In the genomic region with DNA sequence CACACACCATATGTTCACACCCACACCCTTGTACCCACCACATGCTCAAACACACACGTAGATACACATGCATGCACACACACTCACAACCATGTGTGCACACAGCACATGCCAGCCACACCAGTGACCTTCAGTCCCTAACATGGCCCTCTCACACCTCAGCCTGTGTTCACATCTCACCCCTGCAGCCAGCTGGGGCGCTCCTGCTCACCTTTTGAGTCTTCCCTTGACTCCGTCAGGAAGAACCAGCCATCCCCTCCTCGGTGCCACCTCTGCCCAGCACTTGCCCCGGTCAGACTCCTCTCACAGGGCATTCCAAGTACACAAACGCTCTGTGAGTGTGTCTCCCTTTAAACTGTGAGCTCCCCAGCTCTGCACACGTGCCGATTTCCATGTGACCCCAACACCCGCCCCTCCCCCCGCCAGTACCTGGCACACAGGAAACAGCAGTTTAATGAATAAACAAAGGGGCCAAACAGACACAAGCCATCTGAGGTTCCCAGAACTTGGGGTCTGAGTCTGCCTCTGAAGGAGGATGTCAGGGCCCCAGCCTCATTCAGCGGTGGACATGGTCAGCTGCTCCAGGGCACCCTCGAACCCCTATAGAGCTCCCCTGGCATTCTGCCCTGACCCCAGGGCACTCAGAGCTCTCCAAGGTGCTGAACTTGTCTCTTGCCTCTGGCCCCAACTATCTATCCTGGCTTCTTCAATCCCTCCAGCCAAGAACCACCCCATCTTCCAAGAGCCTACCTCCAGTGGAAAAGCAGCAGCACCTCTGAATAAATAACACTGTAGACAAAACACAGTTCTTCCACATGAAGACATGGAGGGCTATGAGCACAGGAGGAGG, we compare ENCODE assay signal across 1 cellular context.
TF ChIP-seq lines count a peak whose summit lies in the region.

No MANE protein-coding gene starts in this region.

TF ChIP-seq in HepG2, 621 proteins besides CTCF, POLR2A, EP300 and RAD21 (continued from another document and continues in another):
- TF ChIP-seq, protein P1, sequence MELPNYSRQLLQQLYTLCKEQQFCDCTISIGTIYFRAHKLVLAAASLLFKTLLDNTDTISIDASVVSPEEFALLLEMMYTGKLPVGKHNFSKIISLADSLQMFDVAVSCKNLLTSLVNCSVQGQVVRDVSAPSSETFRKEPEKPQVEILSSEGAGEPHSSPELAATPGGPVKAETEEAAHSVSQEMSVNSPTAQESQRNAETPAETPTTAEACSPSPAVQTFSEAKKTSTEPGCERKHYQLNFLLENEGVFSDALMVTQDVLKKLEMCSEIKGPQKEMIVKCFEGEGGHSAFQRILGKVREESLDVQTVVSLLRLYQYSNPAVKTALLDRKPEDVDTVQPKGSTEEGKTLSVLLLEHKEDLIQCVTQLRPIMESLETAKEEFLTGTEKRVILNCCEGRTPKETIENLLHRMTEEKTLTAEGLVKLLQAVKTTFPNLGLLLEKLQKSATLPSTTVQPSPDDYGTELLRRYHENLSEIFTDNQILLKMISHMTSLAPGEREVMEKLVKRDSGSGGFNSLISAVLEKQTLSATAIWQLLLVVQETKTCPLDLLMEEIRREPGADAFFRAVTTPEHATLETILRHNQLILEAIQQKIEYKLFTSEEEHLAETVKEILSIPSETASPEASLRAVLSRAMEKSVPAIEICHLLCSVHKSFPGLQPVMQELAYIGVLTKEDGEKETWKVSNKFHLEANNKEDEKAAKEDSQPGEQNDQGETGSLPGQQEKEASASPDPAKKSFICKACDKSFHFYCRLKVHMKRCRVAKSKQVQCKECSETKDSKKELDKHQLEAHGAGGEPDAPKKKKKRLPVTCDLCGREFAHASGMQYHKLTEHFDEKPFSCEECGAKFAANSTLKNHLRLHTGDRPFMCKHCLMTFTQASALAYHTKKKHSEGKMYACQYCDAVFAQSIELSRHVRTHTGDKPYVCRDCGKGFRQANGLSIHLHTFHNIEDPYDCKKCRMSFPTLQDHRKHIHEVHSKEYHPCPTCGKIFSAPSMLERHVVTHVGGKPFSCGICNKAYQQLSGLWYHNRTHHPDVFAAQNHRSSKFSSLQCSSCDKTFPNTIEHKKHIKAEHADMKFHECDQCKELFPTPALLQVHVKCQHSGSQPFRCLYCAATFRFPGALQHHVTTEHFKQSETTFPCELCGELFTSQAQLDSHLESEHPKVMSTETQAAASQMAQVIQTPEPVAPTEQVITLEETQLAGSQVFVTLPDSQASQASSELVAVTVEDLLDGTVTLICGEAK (IDR thresholded peaks at IDR 0.05), result no peak
- TF ChIP-seq, protein P1 (CRISPR knock-in tag; IDR thresholded peaks at IDR 0.05), result 0 out of 2 replicates have a peak, but pooled peaks have one; percentile 38
- TF ChIP-seq ZNF343 (CRISPR knock-in tag; IDR thresholded peaks at IDR 0.05) (0 out of 2 replicates have a peak, but pooled peaks have one; percentile 42), ZNF780A (CRISPR knock-in tag; IDR thresholded peaks at IDR 0.05) (no peak), EHMT2 (IDR thresholded peaks at IDR 0.05; ENCODE audit: borderline replicate concordance, low read depth, low read length) (peak; percentile 96; the same call in 1 of the 2 replicates), MATR3 (CRISPR knock-in tag; IDR thresholded peaks at IDR 0.05) (no peak), ZNF317 (CRISPR knock-in tag; IDR thresholded peaks at IDR 0.05) (0 out of 2 replicates have a peak, but pooled peaks have one; percentile 39), ZNF790 (CRISPR knock-in tag; IDR thresholded peaks at IDR 0.05; ENCODE audit: borderline replicate concordance) (peak; percentile 40; the same call in 1 of the 2 replicates), ZNF33B (CRISPR knock-in tag; IDR thresholded peaks at IDR 0.05) (no peak), ZNF607 (CRISPR knock-in tag; IDR thresholded peaks at IDR 0.05; ENCODE audit: borderline replicate concordance) (peak; percentile 75; the same call in 1 of the 2 replicates), NR2C2 (CRISPR knock-in tag; IDR thresholded peaks at IDR 0.05; ENCODE audit: borderline replicate concordance) (no peak), ZNF703 (CRISPR knock-in tag; IDR thresholded peaks at IDR 0.05; ENCODE audit: borderline replicate concordance) (no peak), IRX3 (CRISPR knock-in tag; IDR thresholded peaks at IDR 0.05; ENCODE audit: borderline replicate concordance, low read depth) (no peak), ZNF230 (CRISPR knock-in tag; IDR thresholded peaks at IDR 0.05) (0 out of 2 replicates have a peak, but pooled peaks have one; percentile 71), HDAC1 (CRISPR knock-in tag; IDR thresholded peaks at IDR 0.05) (0 out of 2 replicates have a peak, but pooled peaks have one; percentile 25), PCBP2 (optimal IDR thresholded peaks at IDR 0.05; ENCODE audit: low read depth, low read length, poor library complexity, severe bottlenecking) (no peak), THAP11 (CRISPR knock-in tag; IDR thresholded peaks at IDR 0.05) (peak; percentile 26; the same call in 1 of the 2 replicates), GABPA (IDR thresholded peaks at IDR 0.05; ENCODE audit: low read depth, low read length) (no peak), GABPA (CRISPR knock-in tag; IDR thresholded peaks at IDR 0.05; ENCODE audit: low read depth) (peak; percentile 31; the same call in 1 of the 2 replicates), NR2F1 (CRISPR knock-in tag; IDR thresholded peaks at IDR 0.05) (peak; percentile 88; a peak in 3 of 4 replicates), FOXO1 (CRISPR knock-in tag; IDR thresholded peaks at IDR 0.05) (no peak)
- TF ChIP-seq, protein P2, sequence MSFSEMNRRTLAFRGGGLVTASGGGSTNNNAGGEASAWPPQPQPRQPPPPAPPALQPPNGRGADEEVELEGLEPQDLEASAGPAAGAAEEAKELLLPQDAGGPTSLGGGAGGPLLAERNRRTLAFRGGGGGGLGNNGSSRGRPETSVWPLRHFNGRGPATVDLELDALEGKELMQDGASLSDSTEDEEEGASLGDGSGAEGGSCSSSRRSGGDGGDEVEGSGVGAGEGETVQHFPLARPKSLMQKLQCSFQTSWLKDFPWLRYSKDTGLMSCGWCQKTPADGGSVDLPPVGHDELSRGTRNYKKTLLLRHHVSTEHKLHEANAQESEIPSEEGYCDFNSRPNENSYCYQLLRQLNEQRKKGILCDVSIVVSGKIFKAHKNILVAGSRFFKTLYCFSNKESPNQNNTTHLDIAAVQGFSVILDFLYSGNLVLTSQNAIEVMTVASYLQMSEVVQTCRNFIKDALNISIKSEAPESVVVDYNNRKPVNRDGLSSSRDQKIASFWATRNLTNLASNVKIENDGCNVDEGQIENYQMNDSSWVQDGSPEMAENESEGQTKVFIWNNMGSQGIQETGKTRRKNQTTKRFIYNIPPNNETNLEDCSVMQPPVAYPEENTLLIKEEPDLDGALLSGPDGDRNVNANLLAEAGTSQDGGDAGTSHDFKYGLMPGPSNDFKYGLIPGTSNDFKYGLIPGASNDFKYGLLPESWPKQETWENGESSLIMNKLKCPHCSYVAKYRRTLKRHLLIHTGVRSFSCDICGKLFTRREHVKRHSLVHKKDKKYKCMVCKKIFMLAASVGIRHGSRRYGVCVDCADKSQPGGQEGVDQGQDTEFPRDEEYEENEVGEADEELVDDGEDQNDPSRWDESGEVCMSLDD (CRISPR knock-in tag; IDR thresholded peaks at IDR 0.05; ENCODE audit: borderline replicate concordance), result peak; percentile 37; the same call in 1 of the 2 replicates
- TF ChIP-seq, protein P3, sequence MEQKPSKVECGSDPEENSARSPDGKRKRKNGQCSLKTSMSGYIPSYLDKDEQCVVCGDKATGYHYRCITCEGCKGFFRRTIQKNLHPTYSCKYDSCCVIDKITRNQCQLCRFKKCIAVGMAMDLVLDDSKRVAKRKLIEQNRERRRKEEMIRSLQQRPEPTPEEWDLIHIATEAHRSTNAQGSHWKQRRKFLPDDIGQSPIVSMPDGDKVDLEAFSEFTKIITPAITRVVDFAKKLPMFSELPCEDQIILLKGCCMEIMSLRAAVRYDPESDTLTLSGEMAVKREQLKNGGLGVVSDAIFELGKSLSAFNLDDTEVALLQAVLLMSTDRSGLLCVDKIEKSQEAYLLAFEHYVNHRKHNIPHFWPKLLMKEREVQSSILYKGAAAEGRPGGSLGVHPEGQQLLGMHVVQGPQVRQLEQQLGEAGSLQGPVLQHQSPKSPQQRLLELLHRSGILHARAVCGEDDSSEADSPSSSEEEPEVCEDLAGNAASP (CRISPR knock-in tag; IDR thresholded peaks at IDR 0.05; ENCODE audit: borderline replicate concordance), result peak; percentile 35; the same call in 1 of the 2 replicates
- TF ChIP-seq, protein P4, sequence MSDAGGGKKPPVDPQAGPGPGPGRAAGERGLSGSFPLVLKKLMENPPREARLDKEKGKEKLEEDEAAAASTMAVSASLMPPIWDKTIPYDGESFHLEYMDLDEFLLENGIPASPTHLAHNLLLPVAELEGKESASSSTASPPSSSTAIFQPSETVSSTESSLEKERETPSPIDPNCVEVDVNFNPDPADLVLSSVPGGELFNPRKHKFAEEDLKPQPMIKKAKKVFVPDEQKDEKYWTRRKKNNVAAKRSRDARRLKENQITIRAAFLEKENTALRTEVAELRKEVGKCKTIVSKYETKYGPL (CRISPR knock-in tag; IDR thresholded peaks at IDR 0.05), result peak; percentile 79; the same call in 1 of the 2 replicates
- TF ChIP-seq, protein P5, sequence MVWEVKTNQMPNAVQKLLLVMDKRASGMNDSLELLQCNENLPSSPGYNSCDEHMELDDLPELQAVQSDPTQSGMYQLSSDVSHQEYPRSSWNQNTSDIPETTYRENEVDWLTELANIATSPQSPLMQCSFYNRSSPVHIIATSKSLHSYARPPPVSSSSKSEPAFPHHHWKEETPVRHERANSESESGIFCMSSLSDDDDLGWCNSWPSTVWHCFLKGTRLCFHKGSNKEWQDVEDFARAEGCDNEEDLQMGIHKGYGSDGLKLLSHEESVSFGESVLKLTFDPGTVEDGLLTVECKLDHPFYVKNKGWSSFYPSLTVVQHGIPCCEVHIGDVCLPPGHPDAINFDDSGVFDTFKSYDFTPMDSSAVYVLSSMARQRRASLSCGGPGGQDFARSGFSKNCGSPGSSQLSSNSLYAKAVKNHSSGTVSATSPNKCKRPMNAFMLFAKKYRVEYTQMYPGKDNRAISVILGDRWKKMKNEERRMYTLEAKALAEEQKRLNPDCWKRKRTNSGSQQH (CRISPR knock-in tag; IDR thresholded peaks at IDR 0.05; ENCODE audit: low read depth), result peak; percentile 75; the same call in 1 of the 2 replicates
- TF ChIP-seq, protein P6, sequence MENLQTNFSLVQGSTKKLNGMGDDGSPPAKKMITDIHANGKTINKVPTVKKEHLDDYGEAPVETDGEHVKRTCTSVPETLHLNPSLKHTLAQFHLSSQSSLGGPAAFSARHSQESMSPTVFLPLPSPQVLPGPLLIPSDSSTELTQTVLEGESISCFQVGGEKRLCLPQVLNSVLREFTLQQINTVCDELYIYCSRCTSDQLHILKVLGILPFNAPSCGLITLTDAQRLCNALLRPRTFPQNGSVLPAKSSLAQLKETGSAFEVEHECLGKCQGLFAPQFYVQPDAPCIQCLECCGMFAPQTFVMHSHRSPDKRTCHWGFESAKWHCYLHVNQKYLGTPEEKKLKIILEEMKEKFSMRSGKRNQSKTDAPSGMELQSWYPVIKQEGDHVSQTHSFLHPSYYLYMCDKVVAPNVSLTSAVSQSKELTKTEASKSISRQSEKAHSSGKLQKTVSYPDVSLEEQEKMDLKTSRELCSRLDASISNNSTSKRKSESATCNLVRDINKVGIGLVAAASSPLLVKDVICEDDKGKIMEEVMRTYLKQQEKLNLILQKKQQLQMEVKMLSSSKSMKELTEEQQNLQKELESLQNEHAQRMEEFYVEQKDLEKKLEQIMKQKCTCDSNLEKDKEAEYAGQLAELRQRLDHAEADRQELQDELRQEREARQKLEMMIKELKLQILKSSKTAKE (CRISPR knock-in tag; IDR thresholded peaks at IDR 0.05; ENCODE audit: borderline replicate concordance), result no peak
- TF ChIP-seq, protein P7, sequence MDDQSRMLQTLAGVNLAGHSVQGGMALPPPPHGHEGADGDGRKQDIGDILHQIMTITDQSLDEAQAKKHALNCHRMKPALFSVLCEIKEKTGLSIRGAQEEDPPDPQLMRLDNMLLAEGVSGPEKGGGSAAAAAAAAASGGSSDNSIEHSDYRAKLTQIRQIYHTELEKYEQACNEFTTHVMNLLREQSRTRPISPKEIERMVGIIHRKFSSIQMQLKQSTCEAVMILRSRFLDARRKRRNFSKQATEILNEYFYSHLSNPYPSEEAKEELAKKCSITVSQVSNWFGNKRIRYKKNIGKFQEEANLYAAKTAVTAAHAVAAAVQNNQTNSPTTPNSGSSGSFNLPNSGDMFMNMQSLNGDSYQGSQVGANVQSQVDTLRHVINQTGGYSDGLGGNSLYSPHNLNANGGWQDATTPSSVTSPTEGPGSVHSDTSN (CRISPR knock-in tag; IDR thresholded peaks at IDR 0.05; ENCODE audit: borderline replicate concordance), result 0 out of 2 replicates have a peak, but pooled peaks have one; percentile 41
- TF ChIP-seq, protein P8, sequence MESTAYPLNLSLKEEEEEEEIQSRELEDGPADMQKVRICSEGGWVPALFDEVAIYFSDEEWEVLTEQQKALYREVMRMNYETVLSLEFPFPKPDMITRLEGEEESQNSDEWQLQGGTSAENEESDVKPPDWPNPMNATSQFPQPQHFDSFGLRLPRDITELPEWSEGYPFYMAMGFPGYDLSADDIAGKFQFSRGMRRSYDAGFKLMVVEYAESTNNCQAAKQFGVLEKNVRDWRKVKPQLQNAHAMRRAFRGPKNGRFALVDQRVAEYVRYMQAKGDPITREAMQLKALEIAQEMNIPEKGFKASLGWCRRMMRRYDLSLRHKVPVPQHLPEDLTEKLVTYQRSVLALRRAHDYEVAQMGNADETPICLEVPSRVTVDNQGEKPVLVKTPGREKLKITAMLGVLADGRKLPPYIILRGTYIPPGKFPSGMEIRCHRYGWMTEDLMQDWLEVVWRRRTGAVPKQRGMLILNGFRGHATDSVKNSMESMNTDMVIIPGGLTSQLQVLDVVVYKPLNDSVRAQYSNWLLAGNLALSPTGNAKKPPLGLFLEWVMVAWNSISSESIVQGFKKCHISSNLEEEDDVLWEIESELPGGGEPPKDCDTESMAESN (CRISPR knock-in tag; conservative IDR thresholded peaks at IDR 0.05), result 0 out of 2 replicates have a peak, but pooled peaks have one; percentile 32
